In the genomic region with DNA sequence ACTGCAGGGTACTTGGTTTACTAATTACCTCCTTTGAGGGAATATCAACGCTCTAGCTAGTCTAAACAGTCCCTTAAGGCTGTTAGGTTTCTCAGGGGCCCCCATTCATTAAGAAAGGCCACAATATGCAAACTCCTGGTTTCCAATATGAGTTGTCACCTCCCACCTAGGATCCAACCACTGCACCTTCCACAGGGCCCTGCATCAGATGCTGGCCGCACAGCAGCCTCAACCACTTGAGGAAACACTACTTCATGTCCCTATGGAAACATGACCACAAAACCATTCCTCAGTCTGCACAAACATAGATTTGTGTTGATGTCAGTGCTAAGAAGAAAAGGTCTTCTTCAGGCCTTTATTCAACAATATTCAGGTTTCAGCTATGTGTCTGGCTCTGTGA, we compare ENCODE assay signal across 10 cellular contexts. TPM values are rescaled to one million over a fixed set of nuclear protein-coding genes. Genes with fewer than 3 reads are reported as not detected.
DNase-seq lines count a peak whose midpoint lies in the region; ATAC-seq and TF ChIP-seq lines count a peak whose summit lies in the region.
"Had no signal": no experiment of that assay in that cellular context is flagged by ENCODE, and none has a peak within 500 bp of the region (broad histone marks: within the 10 kb centered on the region; RNA-seq: fewer than 3 reads in every experiment).

No MANE protein-coding gene starts in this region.

- H3K27me3 ChIP-seq in mesenchymal stem cell (ENCODE audit: control insufficient read depth in 1 of 2, insufficient read depth in 1 of 2, low read length in 2 of 2) (no peaks in the 10 kb centered on the region), SK-N-SH (ENCODE audit: insufficient read depth) (no peaks in the 10 kb centered on the region)

- DNase-seq in GM10266 (ENCODE audit: extremely low spot score), result peak; percentile 13
- peak; percentile 53 for DNase-seq in NCI-H510A treated with DMSO at 0.1 percent for 48 hours (lab: John Stamatoyannopoulos, UW)
- peak; percentile 35 for DNase-seq in mesenchymal stem cell
- no peak for DNase-seq in SK-N-SH
- no peak for DNase-seq in central memory CD4-positive, alpha-beta T cell
- DNase-seq: activated B cell treated with CpG ODN at 0.5 μM for 24 hours, Calu3 had no signal

- no peak overlapping the region for H2BK12ac ChIP-seq in mesenchymal stem cell (ENCODE audit: low read length in 2 of 2)

- TF ChIP-seq CTCF in GM10266 (IDR thresholded peaks at IDR 0.05; ENCODE audit: control insufficient read depth, insufficient read depth, low read depth, missing control alignments) (no peak), SK-N-SH (IDR thresholded peaks at IDR 0.05) (no peak)

- no peak overlapping the region for H3K18ac ChIP-seq in mesenchymal stem cell (ENCODE audit: low read depth in 1 of 2, low read length in 2 of 2)

- H2BK15ac ChIP-seq in mesenchymal stem cell (ENCODE audit: low read depth, poor library complexity, severe bottlenecking), result no peak overlapping the region

- H3K9me2 ChIP-seq in SK-N-SH, result no peaks in the 10 kb centered on the region

- no peak overlapping the region for H2BK5ac ChIP-seq in mesenchymal stem cell (ENCODE audit: low read depth, low read length, poor library complexity, severe bottlenecking)

- no peak for TF ChIP-seq RAD21 in SK-N-SH (IDR thresholded peaks at IDR 0.05; ENCODE audit: low read length)

- H3K4me1 ChIP-seq in mesenchymal stem cell (ENCODE audit: control insufficient read depth, insufficient read depth, low read depth, low read length) (peaks cover 1% of the 10 kb centered on the region), SK-N-SH (ENCODE audit: control insufficient read depth in 1 of 2, insufficient read depth in 2 of 2, low read depth in 1 of 2, low read length in 1 of 2) (no peaks in the 10 kb centered on the region)

- no peak overlapping the region for H3K4me3 ChIP-seq in mesenchymal stem cell (ENCODE audit: insufficient read depth in 1 of 2, low read depth in 1 of 2, low read length in 2 of 2)
- no peak overlapping the region for H3K4me3 ChIP-seq in SK-N-SH (ENCODE audit: low read depth in 2 of 2, low read length in 1 of 2)

- H4K20me1 ChIP-seq in SK-N-SH (ENCODE audit: insufficient read depth), result no peaks in the 10 kb centered on the region

- CTCF ChIA-PET in SK-N-SH (lab: Yijun Ruan, JAX), result interaction anchor here (0.6 kb wide), 1 partner anchor 8 kb away, joined by 4 read pairs; no protein-coding TSS in a partner anchor

- ATAC-seq in GM19463 (IDR thresholded peaks at IDR 0.05; ENCODE audit: unreplicated experiment), result peak; percentile 42
- no peak for ATAC-seq in HG03521 (IDR thresholded peaks at IDR 0.05; ENCODE audit: unreplicated experiment)
- no peak for ATAC-seq in GM21737 (IDR thresholded peaks at IDR 0.05; ENCODE audit: unreplicated experiment)

- H4K91ac ChIP-seq in mesenchymal stem cell (ENCODE audit: low read length), result no peak overlapping the region

- H3K23ac ChIP-seq in mesenchymal stem cell (ENCODE audit: low read length in 2 of 2), result no peak overlapping the region

- no peaks in the 10 kb centered on the region for H3K9me3 ChIP-seq in mesenchymal stem cell (ENCODE audit: control insufficient read depth, low read length)
- H3K9me3 ChIP-seq in SK-N-SH, result no peaks in the 10 kb centered on the region

- H4K8ac ChIP-seq in mesenchymal stem cell (ENCODE audit: low read length), result no peak overlapping the region

- no peak overlapping the region for H2AK5ac ChIP-seq in mesenchymal stem cell (ENCODE audit: low read length, severe bottlenecking)

- TF ChIP-seq EP300 in SK-N-SH (IDR thresholded peaks at IDR 0.05; ENCODE audit: borderline replicate concordance in 1 of 2, low read depth in 1 of 2, low read length in 1 of 2), result no peak

- H3K4ac ChIP-seq in mesenchymal stem cell (ENCODE audit: low read depth in 1 of 2, low read length in 2 of 2), result no peak overlapping the region

- H3K14ac ChIP-seq in mesenchymal stem cell (ENCODE audit: low read length in 2 of 2), result no peak overlapping the region

- H2BK120ac ChIP-seq in mesenchymal stem cell (ENCODE audit: low read depth, low read length), result no peak overlapping the region

- no peaks in the 10 kb centered on the region for H3K79me2 ChIP-seq in SK-N-SH (ENCODE audit: insufficient read depth)

- WGBS in mesenchymal stem cell, result 99% methylated on average over 2 of the region's 2 CpGs
- 100% methylated on average over 2 of the region's 2 CpGs for WGBS in SK-N-SH (ENCODE audit: low lambda C conversion rate)

- H3K36me3 ChIP-seq in mesenchymal stem cell (ENCODE audit: control insufficient read depth in 1 of 2, insufficient read depth in 2 of 2, low read depth in 1 of 2, low read length in 2 of 2) (no peaks in the 10 kb centered on the region), SK-N-SH (replicated peaks in 1 of 2; ENCODE audit: control insufficient read depth in 1 of 2, insufficient read depth in 2 of 2, low read length in 1 of 2) (no peaks in the 10 kb centered on the region)

- no peak overlapping the region for H2AFZ ChIP-seq in mesenchymal stem cell (ENCODE audit: low read depth, low read length)
- no peak overlapping the region for H2AFZ ChIP-seq in SK-N-SH (ENCODE audit: low read depth)

- POLR2A ChIA-PET in SK-N-SH (lab: Yijun Ruan, JAX), result no interaction called here

- no peak overlapping the region for H3K9ac ChIP-seq in mesenchymal stem cell (ENCODE audit: low read length)
- H3K9ac ChIP-seq in SK-N-SH, result no peak overlapping the region

- no peak overlapping the region for H3K27ac ChIP-seq in mesenchymal stem cell (ENCODE audit: low read length, poor library complexity, severe bottlenecking)
- H3K27ac ChIP-seq in SK-N-SH (ENCODE audit: low read depth in 2 of 2, low read length in 1 of 2), result no peak overlapping the region

- H3K79me1 ChIP-seq in mesenchymal stem cell (replicated peaks; ENCODE audit: low read length, poor library complexity, severe bottlenecking), result no peaks in the 10 kb centered on the region

- H3F3A ChIP-seq in SK-N-SH (replicated peaks; ENCODE audit: insufficient read depth), result no peaks in the 10 kb centered on the region

- H3K4me2 ChIP-seq in mesenchymal stem cell (ENCODE audit: low read length, poor library complexity, severe bottlenecking) (no peak overlapping the region), SK-N-SH (no peak overlapping the region)

TF ChIP-seq in SK-N-SH, 30 proteins besides CTCF, POLR2A, EP300 and RAD21:
- TF ChIP-seq GATA2 (CRISPR knock-in tag; IDR thresholded peaks at IDR 0.05) (no peak), NRF1 (IDR thresholded peaks at IDR 0.05; ENCODE audit: low read depth, low read length) (no peak), RCOR1 (IDR thresholded peaks at IDR 0.05; ENCODE audit: low read length) (no peak), YY1 (IDR thresholded peaks at IDR 0.05; ENCODE audit: low read depth) (no peak), SIN3A (IDR thresholded peaks at IDR 0.05; ENCODE audit: borderline replicate concordance, low read depth, low read length) (no peak), MEF2A (IDR thresholded peaks at IDR 0.05; ENCODE audit: borderline replicate concordance, low read depth) (no peak), TAF1 (IDR thresholded peaks at IDR 0.05; ENCODE audit: borderline replicate concordance, low read depth, low read length) (no peak), GABPA (IDR thresholded peaks at IDR 0.05; ENCODE audit: low read depth) (no peak), SMC3 (IDR thresholded peaks at IDR 0.05; ENCODE audit: low read depth, low read length) (no peak), FOXM1 (IDR thresholded peaks at IDR 0.05; ENCODE audit: low read depth) (no peak), TCF12 (IDR thresholded peaks at IDR 0.05) (no peak), POLR2AphosphoS5 (IDR thresholded peaks at IDR 0.05; ENCODE audit: low read depth, low read length) (no peak), PBX3 (IDR thresholded peaks at IDR 0.05) (no peak)

RNA-seq across cellular contexts. Expression of gene STAT4, which starts 40.9 kb away (rescaled TPM):
- 1.1 TPM for polyA plus RNA-seq in mesenchymal stem cell (2013, experiment 1 of 2)
- 1.0 TPM for polyA plus RNA-seq in mesenchymal stem cell (2013, experiment 2 of 2)
- polyA plus RNA-seq in SK-N-SH (2012; rRNA removed), result 0.12 and 0.19 TPM in 2 replicates
- 0.10 and 0.16 TPM in 2 replicates for polyA plus RNA-seq in SK-N-SH (2012; cell fraction: cytosol; rRNA removed)
- polyA plus RNA-seq in SK-N-SH (2012; cell fraction: nucleus; rRNA removed), result 0.18 and 0.76 TPM in 2 replicates

Comparison
In these comparisons a context has a peak if more than half of its experiments do, and no peak if none do; other contexts are left out.
1. DNase-seq: peak in GM10266 (single experiment), NCI-H510A treated with DMSO at 0.1 percent for 48 hours (single experiment) and mesenchymal stem cell (single experiment); none in SK-N-SH (single experiment) and central memory CD4-positive, alpha-beta T cell (single experiment).